1 cellular context compared by ENCODE assay signal in genomic region chr4:159105761-159106243, GRCh38.
A peak's percentile ranks its signal among the peaks of the same experiment; 100 is the strongest.
TF ChIP-seq lines count a peak whose summit lies in the region.

No MANE protein-coding gene starts in this region.

TF ChIP-seq in GM12878, 131 proteins besides CTCF, POLR2A, EP300 and RAD21 (continued from another document and continues in another):
- peak; percentile 62; the same call in 1 of the 2 replicates for TF ChIP-seq ZBTB40 (IDR thresholded peaks at IDR 0.05; ENCODE audit: borderline replicate concordance)
- TF ChIP-seq MAX (IDR thresholded peaks at IDR 0.05; ENCODE audit: low read depth, low read length) = no peak
- no peak for TF ChIP-seq ETV6 (conservative IDR thresholded peaks at IDR 0.05 in 1 of 2, IDR thresholded peaks at IDR 0.05 in 1 of 2; ENCODE audit: borderline replicate concordance in 1 of 2, low read depth in 1 of 2)
- TF ChIP-seq PAX5 (IDR thresholded peaks at IDR 0.05; ENCODE audit: borderline replicate concordance, low read depth, low read length) = no peak
- no peak for TF ChIP-seq MYB (IDR thresholded peaks at IDR 0.05; ENCODE audit: borderline replicate concordance, low read depth, low read length)
- no peak for TF ChIP-seq CREM (IDR thresholded peaks at IDR 0.05; ENCODE audit: low read depth)
- TF ChIP-seq EED (IDR thresholded peaks at IDR 0.05; ENCODE audit: low read depth) = no peak
- no peak for TF ChIP-seq ZBTB33 (IDR thresholded peaks at IDR 0.05)
- 0 out of 2 replicates have a peak, but pooled peaks have one; percentile 30 for TF ChIP-seq SMARCA5 (IDR thresholded peaks at IDR 0.05)
- TF ChIP-seq NR2C1 (IDR thresholded peaks at IDR 0.05) = no peak
- TF ChIP-seq ELK1 (IDR thresholded peaks at IDR 0.05; ENCODE audit: low read depth, low read length) = no peak
- TF ChIP-seq RELA (IDR thresholded peaks at IDR 0.05; ENCODE audit: borderline replicate concordance, partially characterized antibody) = no peak
- no peak for TF ChIP-seq TARDBP (IDR thresholded peaks at IDR 0.05; ENCODE audit: borderline replicate concordance)
- no peak for TF ChIP-seq IRF3 (IDR thresholded peaks at IDR 0.05)
- TF ChIP-seq GABPA (IDR thresholded peaks at IDR 0.05; ENCODE audit: low read depth) = no peak
- TF ChIP-seq RCOR1 (conservative IDR thresholded peaks at IDR 0.05; ENCODE audit: low read depth, low read length) = no peak
- TF ChIP-seq MEF2B (IDR thresholded peaks at IDR 0.05; ENCODE audit: partially characterized antibody, poor library complexity, severe bottlenecking) = no peak
- no peak for TF ChIP-seq SRF (IDR thresholded peaks at IDR 0.05; ENCODE audit: low read depth in 2 of 2, low read length in 2 of 2)
- TF ChIP-seq SREBF1 (IDR thresholded peaks at IDR 0.05; ENCODE audit: low read length) = 0 out of 2 replicates have a peak, but pooled peaks have one; percentile 10
- TF ChIP-seq TBL1XR1 (IDR thresholded peaks at IDR 0.05; ENCODE audit: low read depth, low read length) = no peak
- no peak for TF ChIP-seq IRF4 (IDR thresholded peaks at IDR 0.05; ENCODE audit: low read depth, low read length)
- no peak for TF ChIP-seq FOXK2 (IDR thresholded peaks at IDR 0.05)
- no peak for TF ChIP-seq USF1 (IDR thresholded peaks at IDR 0.05; ENCODE audit: borderline replicate concordance, extremely low read length, insufficient read depth, low read depth, low read length)
- TF ChIP-seq ZNF384 (IDR thresholded peaks at IDR 0.05; ENCODE audit: borderline replicate concordance, low read depth, low read length) = no peak
- no peak for TF ChIP-seq KDM1A (IDR thresholded peaks at IDR 0.05; ENCODE audit: borderline replicate concordance)
- no peak for TF ChIP-seq HDAC2 (IDR thresholded peaks at IDR 0.05)
- TF ChIP-seq BHLHE40 (IDR thresholded peaks at IDR 0.05; ENCODE audit: borderline replicate concordance in 1 of 2, low read depth in 2 of 2, low read length in 1 of 2) = no peak
- no peak for TF ChIP-seq KLF5 (IDR thresholded peaks at IDR 0.05; ENCODE audit: partially characterized antibody)
- TF ChIP-seq IKZF2 (IDR thresholded peaks at IDR 0.05) = peak; percentile 34 to 46; a peak in 2 of 4 replicates
- TF ChIP-seq RBBP5 (conservative IDR thresholded peaks at IDR 0.05) = no peak
- TF ChIP-seq NFIC (IDR thresholded peaks at IDR 0.05; ENCODE audit: low read depth, low read length) = peak; percentile 32; the same call in 1 of the 2 replicates
- TF ChIP-seq RELB (IDR thresholded peaks at IDR 0.05; ENCODE audit: low read depth) = no peak
- TF ChIP-seq EZH2 (IDR thresholded peaks at IDR 0.05; ENCODE audit: borderline replicate concordance, control insufficient read depth, low read depth, low read length) = no peak
- no peak for TF ChIP-seq PKNOX1 (IDR thresholded peaks at IDR 0.05)
- TF ChIP-seq SP1 (IDR thresholded peaks at IDR 0.05; ENCODE audit: low read depth, low read length) = no peak
- peak; percentile 90 for TF ChIP-seq SPI1 (IDR thresholded peaks at IDR 0.05; ENCODE audit: borderline replicate concordance, insufficient read depth, low read depth, low read length)
- TF ChIP-seq CEBPB (IDR thresholded peaks at IDR 0.05; ENCODE audit: borderline replicate concordance in 1 of 2, low read depth in 2 of 2, low read length in 2 of 2) = no peak
- TF ChIP-seq REST (IDR thresholded peaks at IDR 0.05; ENCODE audit: low read depth, low read length) = no peak
- TF ChIP-seq NR2F1 (conservative IDR thresholded peaks at IDR 0.05) = no peak
- TF ChIP-seq ZSCAN29 (IDR thresholded peaks at IDR 0.05) = no peak
- TF ChIP-seq CEBPZ (IDR thresholded peaks at IDR 0.05; ENCODE audit: low read depth, low read length) = no peak
- no peak for TF ChIP-seq BACH1 (IDR thresholded peaks at IDR 0.05; ENCODE audit: borderline replicate concordance)
- no peak for TF ChIP-seq CBX3 (IDR thresholded peaks at IDR 0.05; ENCODE audit: borderline replicate concordance, low read depth)
- TF ChIP-seq TCF3 (IDR thresholded peaks at IDR 0.05; ENCODE audit: borderline replicate concordance, insufficient read depth, low read depth, low read length) = no peak
